In genomic region chr18:9743200-9744016, GRCh38 we compare ENCODE assay signal across 2 cellular contexts.
TF ChIP-seq lines count a peak whose summit lies in the region.

No MANE protein-coding gene starts in this region.

TF ChIP-seq in Ishikawa, 13 proteins besides CTCF, POLR2A, EP300 and RAD21 (continued from another document):
- no peak for TF ChIP-seq REST (IDR thresholded peaks at IDR 0.05; ENCODE audit: low read depth)
- peak; percentile 3; the same call in 1 of the 2 replicates for TF ChIP-seq ZBTB7A (IDR thresholded peaks at IDR 0.05; ENCODE audit: low read depth)
- TF ChIP-seq MAX (IDR thresholded peaks at IDR 0.05) = peak; percentile 83
- peak; percentile 44 for TF ChIP-seq USF1 (IDR thresholded peaks at IDR 0.05)
- no peak for TF ChIP-seq FOXM1 (IDR thresholded peaks at IDR 0.05; ENCODE audit: borderline replicate concordance, low read depth)
- TF ChIP-seq YY1 (IDR thresholded peaks at IDR 0.05; ENCODE audit: low read depth) = peak; percentile 87
- TF ChIP-seq TAF1 (IDR thresholded peaks at IDR 0.05; ENCODE audit: low read depth) = no peak
- TF ChIP-seq NFIC (IDR thresholded peaks at IDR 0.05) = peak; percentile 85
- peak; percentile 52; the same call in 1 of the 2 replicates for TF ChIP-seq CEBPB (IDR thresholded peaks at IDR 0.05)

TF ChIP-seq in HepG2, 621 proteins besides CTCF, POLR2A, EP300 and RAD21 (continued from another document and continues in another):
- TF ChIP-seq ZBTB37 (CRISPR knock-in tag; IDR thresholded peaks at IDR 0.05) (0 out of 2 replicates have a peak, but pooled peaks have one; percentile 59), ESRRA (CRISPR knock-in tag; IDR thresholded peaks at IDR 0.05; ENCODE audit: low read depth) (no peak), REPIN1 (CRISPR knock-in tag; IDR thresholded peaks at IDR 0.05; ENCODE audit: borderline replicate concordance, low read depth) (no peak), GABPB1 (CRISPR knock-in tag; IDR thresholded peaks at IDR 0.05) (peak; percentile 30; the same call in 1 of the 2 replicates), ZNF644 (CRISPR knock-in tag; IDR thresholded peaks at IDR 0.05; ENCODE audit: low read depth) (peak; percentile 97), HBP1 (CRISPR knock-in tag; IDR thresholded peaks at IDR 0.05; ENCODE audit: low read depth) (no peak), ZNF18 (CRISPR knock-in tag; IDR thresholded peaks at IDR 0.05; ENCODE audit: insufficient replicate concordance) (no peak), TOE1 (CRISPR knock-in tag; IDR thresholded peaks at IDR 0.05) (no peak), CBX2 (IDR thresholded peaks at IDR 0.05; ENCODE audit: low read depth, low read length) (no peak), CBX2 (CRISPR knock-in tag; IDR thresholded peaks at IDR 0.05; ENCODE audit: low read depth) (no peak), YY1 (IDR thresholded peaks at IDR 0.05; ENCODE audit: insufficient read depth, insufficient replicate concordance, low read depth, low read length) (peak; percentile 65), ATRX (CRISPR knock-in tag; IDR thresholded peaks at IDR 0.05; ENCODE audit: borderline replicate concordance) (no peak), FUBP1 (CRISPR knock-in tag; IDR thresholded peaks at IDR 0.05; ENCODE audit: borderline replicate concordance) (no peak), TOPORS (CRISPR knock-in tag; IDR thresholded peaks at IDR 0.05) (no peak), ZNF232 (CRISPR knock-in tag; IDR thresholded peaks at IDR 0.05; ENCODE audit: borderline replicate concordance) (no peak), RBM22 (optimal IDR thresholded peaks at IDR 0.05; ENCODE audit: low read length) (no peak), ZNF891 (CRISPR knock-in tag; IDR thresholded peaks at IDR 0.05) (no peak), RXRB (CRISPR knock-in tag; IDR thresholded peaks at IDR 0.05; ENCODE audit: borderline replicate concordance) (no peak), YEATS4 (CRISPR knock-in tag; IDR thresholded peaks at IDR 0.05; ENCODE audit: borderline replicate concordance) (no peak), ZNF788 (CRISPR knock-in tag; IDR thresholded peaks at IDR 0.05; ENCODE audit: borderline replicate concordance) (no peak), KLF13 (CRISPR knock-in tag; IDR thresholded peaks at IDR 0.05) (no peak), ZNF281 (CRISPR knock-in tag; IDR thresholded peaks at IDR 0.05; ENCODE audit: borderline replicate concordance) (no peak), ZNF672 (CRISPR knock-in tag; IDR thresholded peaks at IDR 0.05) (no peak), MTERF4 (CRISPR knock-in tag; IDR thresholded peaks at IDR 0.05) (no peak), MEF2D (CRISPR knock-in tag; IDR thresholded peaks at IDR 0.05) (no peak), ZNF44 (CRISPR knock-in tag; IDR thresholded peaks at IDR 0.05) (no peak), SALL1 (CRISPR knock-in tag; IDR thresholded peaks at IDR 0.05) (peak; percentile 35; the same call in 1 of the 2 replicates), SNAI1 (CRISPR knock-in tag; IDR thresholded peaks at IDR 0.05; ENCODE audit: borderline replicate concordance) (no peak), ZNF816 (CRISPR knock-in tag; IDR thresholded peaks at IDR 0.05; ENCODE audit: borderline replicate concordance) (no peak), EED (CRISPR knock-in tag; IDR thresholded peaks at IDR 0.05) (no peak), ZNF143 (CRISPR knock-in tag; IDR thresholded peaks at IDR 0.05) (no peak), DRAP1 (CRISPR knock-in tag; IDR thresholded peaks at IDR 0.05) (no peak), ZNF850 (CRISPR knock-in tag; conservative IDR thresholded peaks at IDR 0.05) (no peak), RORA (CRISPR knock-in tag; IDR thresholded peaks at IDR 0.05) (no peak), HIVEP1 (CRISPR knock-in tag; IDR thresholded peaks at IDR 0.05) (no peak), ARID5B (CRISPR knock-in tag; IDR thresholded peaks at IDR 0.05) (peak; percentile 45), PRDM4 (CRISPR knock-in tag; IDR thresholded peaks at IDR 0.05; ENCODE audit: borderline replicate concordance) (no peak), MED8 (CRISPR knock-in tag; IDR thresholded peaks at IDR 0.05; ENCODE audit: insufficient replicate concordance) (no peak), ZNF713 (CRISPR knock-in tag; IDR thresholded peaks at IDR 0.05) (no peak), ZNF296 (CRISPR knock-in tag; conservative IDR thresholded peaks at IDR 0.05) (no peak), TCF7 (IDR thresholded peaks at IDR 0.05; ENCODE audit: low read depth) (no peak)
